ENCODE assay signal across 8 cellular contexts in genomic region chr6:136723780-136724179, GRCh38.
DNase-seq lines count a peak whose midpoint lies in the region; ATAC-seq, FAIRE-seq and TF ChIP-seq lines count a peak whose summit lies in the region.

No MANE protein-coding gene starts in this region.

- intact Hi-C loops in activated CD4-positive, alpha-beta memory T cell treated with anti-CD3 and anti-CD28 coated beads for 36 hours (cut with micrococcal nuclease), result no loop called here
- intact Hi-C loops in naive thymus-derived CD4-positive, alpha-beta T cell (cut with micrococcal nuclease), result no loop called here
- intact Hi-C loops in uterus (cut with DNase I; ENCODE audit: low total_unique reads), result no loop called here

- H3K36me3 ChIP-seq in naive thymus-derived CD4-positive, alpha-beta T cell (ENCODE audit: control insufficient read depth in 2 of 3, insufficient read depth in 3 of 3, low read length in 3 of 3), result no peaks in the 10 kb centered on the region
- no peaks in the 10 kb centered on the region for H3K36me3 ChIP-seq in uterus

- ATAC-seq in HG03442 (IDR thresholded peaks at IDR 0.05; ENCODE audit: unreplicated experiment), result peak; percentile 35
- ATAC-seq in naive thymus-derived CD4-positive, alpha-beta T cell, result peak; percentile 73
- no peak for ATAC-seq in HG02870 (IDR thresholded peaks at IDR 0.05; ENCODE audit: unreplicated experiment)

- no peaks in the 10 kb centered on the region for H3K27me3 ChIP-seq in naive thymus-derived CD4-positive, alpha-beta T cell (ENCODE audit: control insufficient read depth in 2 of 2, insufficient read depth in 2 of 2, low read length in 2 of 2)
- H3K27me3 ChIP-seq in uterus, result no peaks in the 10 kb centered on the region

- H3K4me1 Mint-ChIP-seq in activated CD4-positive, alpha-beta memory T cell treated with anti-CD3 and anti-CD28 coated beads for 36 hours (ENCODE audit: low read depth), result peaks cover 49% of the 10 kb centered on the region
- H3K4me1 Mint-ChIP-seq in naive thymus-derived CD4-positive, alpha-beta T cell, result peaks cover 10 to 57% (median 25%) of the 10 kb centered on the region in 7 donors

- no peak overlapping the region for H3K4me3 ChIP-seq in naive thymus-derived CD4-positive, alpha-beta T cell (ENCODE audit: low read length)
- H3K4me3 ChIP-seq in coronary artery (no peak overlapping the region), uterus (no peak overlapping the region)

- H3K4me3 Mint-ChIP-seq in activated CD4-positive, alpha-beta memory T cell treated with anti-CD3 and anti-CD28 coated beads for 36 hours, result no peak overlapping the region
- peak overlapping the region in 4 of 10 donors; percentile 10 to 26 (median 22) for H3K4me3 Mint-ChIP-seq in naive thymus-derived CD4-positive, alpha-beta T cell

- H3K27ac Mint-ChIP-seq in activated CD4-positive, alpha-beta memory T cell treated with anti-CD3 and anti-CD28 coated beads for 36 hours, result peak overlapping the region; percentile 12
- H3K27ac Mint-ChIP-seq in naive thymus-derived CD4-positive, alpha-beta T cell, result peak overlapping the region in 3 of 9 donors; percentile 21 to 56 (median 51)

- no peaks in the 10 kb centered on the region for H3K27me3 Mint-ChIP-seq in activated CD4-positive, alpha-beta memory T cell treated with anti-CD3 and anti-CD28 coated beads for 36 hours
- H3K27me3 Mint-ChIP-seq in naive thymus-derived CD4-positive, alpha-beta T cell, result no peaks in the 10 kb centered on the region

- CTCF ChIA-PET in activated CD4-positive, alpha-beta memory T cell treated with anti-CD3 and anti-CD28 coated beads for 36 hours (lab: Charles Lee), result interaction anchor here (0.7 to 1.3 kb wide), 4 partner anchors 38 to 80 kb away, joined by 3 to 7 read pairs (median 4); partner anchors contain the start of gene MAP3K5
- CTCF ChIA-PET in naive thymus-derived CD4-positive, alpha-beta T cell (lab: Charles Lee), result interaction anchor here (0.8 kb wide), 1 partner anchor 114 kb away, joined by 3 read pairs; no protein-coding TSS in a partner anchor

- no peak for TF ChIP-seq POLR2A in GM12891 (IDR thresholded peaks at IDR 0.05; ENCODE audit: low read depth, low read length)
- no peak for TF ChIP-seq POLR2A in uterus (IDR thresholded peaks at IDR 0.05)

- H3K9me3 ChIP-seq in naive thymus-derived CD4-positive, alpha-beta T cell (ENCODE audit: control insufficient read depth in 2 of 3, low read length in 3 of 3), result no peaks in the 10 kb centered on the region
- peaks cover 0 to 5% of the 10 kb centered on the region in 2 donors for H3K9me3 ChIP-seq in uterus

- no peak overlapping the region for H3K27ac ChIP-seq in naive thymus-derived CD4-positive, alpha-beta T cell (ENCODE audit: low read depth, low read length)
- H3K27ac ChIP-seq in coronary artery (no peak overlapping the region), uterus (no peak overlapping the region)

- peak; percentile 94 for FAIRE-seq in GM12891 (lab: Jason Lieb, UNC)

- TF ChIP-seq CTCF in coronary artery (IDR thresholded peaks at IDR 0.05) (no peak), uterus (IDR thresholded peaks at IDR 0.05) (no peak)

- DNase-seq in GM12891 (ENCODE audit: insufficient read length, low spot score) (no peak), hepatic stellate cell (ENCODE audit: low spot score) (no peak), coronary artery (ENCODE audit: low spot score) (no peak), uterus (no peak)
- DNase-seq in activated CD4-positive, alpha-beta memory T cell treated with anti-CD3 and anti-CD28 coated beads for 36 hours, result peak; percentile 59
- DNase-seq in naive thymus-derived CD4-positive, alpha-beta T cell, result peak in 3 of 9 donors; percentile 6 to 49 (median 8)

- peaks cover 4% of the 10 kb centered on the region for H3K9me3 Mint-ChIP-seq in activated CD4-positive, alpha-beta memory T cell treated with anti-CD3 and anti-CD28 coated beads for 36 hours
- H3K9me3 Mint-ChIP-seq in naive thymus-derived CD4-positive, alpha-beta T cell, result peaks cover 0 to 9% (median 2%) of the 10 kb centered on the region in 11 donors

- H3K4me1 ChIP-seq in naive thymus-derived CD4-positive, alpha-beta T cell (ENCODE audit: control insufficient read depth in 2 of 2, insufficient read depth in 2 of 2, low read length in 2 of 2), result peaks cover 0 to 18% of the 10 kb centered on the region in 2 donors
- no peaks in the 10 kb centered on the region for H3K4me1 ChIP-seq in uterus

- POLR2A ChIA-PET in activated CD4-positive, alpha-beta memory T cell treated with anti-CD3 and anti-CD28 coated beads for 36 hours (lab: Charles Lee), result interaction anchor here (1.2 kb wide), 1 partner anchor 69 kb away, joined by 3 read pairs; the partner anchor contains the start of gene MAP3K5
- POLR2A ChIA-PET in naive thymus-derived CD4-positive, alpha-beta T cell (lab: Charles Lee), result no interaction called here

- peaks cover 3% of the 10 kb centered on the region for H3K36me3 Mint-ChIP-seq in activated CD4-positive, alpha-beta memory T cell treated with anti-CD3 and anti-CD28 coated beads for 36 hours
- peaks cover 0 to 38% (median 6%) of the 10 kb centered on the region in 5 donors for H3K36me3 Mint-ChIP-seq in naive thymus-derived CD4-positive, alpha-beta T cell

TF ChIP-seq in GM12891, 5 proteins besides CTCF, POLR2A, EP300 and RAD21:
- no peak for TF ChIP-seq POLR2AphosphoS5 (IDR thresholded peaks at IDR 0.05; ENCODE audit: low read depth, low read length)
- TF ChIP-seq PAX5 (IDR thresholded peaks at IDR 0.05; ENCODE audit: insufficient read depth, low read length, severe bottlenecking), result no peak
- TF ChIP-seq TAF1 (IDR thresholded peaks at IDR 0.05; ENCODE audit: low read depth, low read length), result no peak
- no peak for TF ChIP-seq SPI1 (IDR thresholded peaks at IDR 0.05; ENCODE audit: low read depth, low read length)
- no peak for TF ChIP-seq POU2F2 (IDR thresholded peaks at IDR 0.05; ENCODE audit: low read depth, low read length)
